Comparison of ENCODE assay signal across 24 cellular contexts in the genomic region with DNA sequence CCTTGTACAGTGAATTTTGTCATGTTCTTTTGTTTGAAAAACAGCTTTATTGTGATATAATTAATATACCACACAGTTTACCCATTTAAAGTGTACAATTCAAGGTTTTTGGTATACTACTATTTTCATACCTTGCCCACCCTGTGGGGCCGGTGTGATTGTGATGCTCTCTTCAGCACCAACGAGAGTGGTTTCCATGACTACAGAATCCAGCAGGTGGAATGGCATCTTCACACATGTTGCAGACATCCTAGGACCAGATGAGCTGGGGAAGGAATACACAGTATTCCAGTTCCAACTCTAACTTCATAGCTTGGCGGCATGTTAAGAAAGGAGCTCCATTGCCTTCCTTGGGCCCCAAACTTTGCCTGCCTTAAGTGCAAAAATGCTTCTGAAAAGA. TPM values are rescaled to one million over a fixed set of nuclear protein-coding genes. Genes with fewer than 3 reads are reported as not detected.
DNase-seq lines count a peak whose midpoint lies in the region; FAIRE-seq and TF ChIP-seq lines count a peak whose summit lies in the region.
"Had no signal": no experiment of that assay in that cellular context is flagged by ENCODE, and none has a peak within 500 bp of the region (broad histone marks: within the 10 kb centered on the region; RNA-seq: fewer than 3 reads in every experiment).

No MANE protein-coding gene starts in this region.

- no peaks in the 10 kb centered on the region for H3K4me1 ChIP-seq in HEK293 (ENCODE audit: control insufficient read depth, insufficient read depth, low read length)
- no peaks in the 10 kb centered on the region for H3K4me1 ChIP-seq in left ventricle myocardium inferior
- H3K4me1 ChIP-seq: A549; BLaER1 treated with 17β-estradiol and CSF1 and Interleukin-3, amounts not matched to agents 10 nM and 100 nM had no signal

- H3K36me3 ChIP-seq in HEK293 (ENCODE audit: control insufficient read depth in 2 of 2, insufficient read depth in 1 of 2, low read length in 2 of 2) (no peaks in the 10 kb centered on the region), left ventricle myocardium inferior (no peaks in the 10 kb centered on the region)
- H3K36me3 ChIP-seq: BLaER1 treated with 17β-estradiol and CSF1 and Interleukin-3, amounts not matched to agents 10 nM and 100 nM had no signal

- peak; percentile 13 for DNase-seq in DMS53 (lab: John Stamatoyannopoulos, UW)
- DNase-seq in DMS53 treated with DMSO at 0.1 percent for 48 hours (lab: John Stamatoyannopoulos, UW; ENCODE audit: unreplicated experiment), result no peak
- DNase-seq in NCI-H2227 (lab: John Stamatoyannopoulos, UW; ENCODE audit: unreplicated experiment), result peak; percentile 2
- DNase-seq in NCI-H2227 treated with DMSO at 0.1 percent for 48 hours (lab: John Stamatoyannopoulos, UW), result no peak
- no peak for DNase-seq in urothelium cell line (ENCODE audit: low spot score)
- DNase-seq in left ventricle myocardium inferior, result no peak
- DNase-seq: AML-193; Caco-2; Calu3; CD4-positive, alpha-beta T cell; CD8-positive, alpha-beta T cell; DMS79 treated with DMSO at 0.1 percent for 48 hours; GF-D8 had no signal

- H3K4me3 ChIP-seq in HEK293 (ENCODE audit: low read depth, low read length) (no peak overlapping the region), left ventricle myocardium inferior (no peak overlapping the region)
- H3K4me3 ChIP-seq: A549; BLaER1 treated with 17β-estradiol and CSF1 and Interleukin-3, amounts not matched to agents 10 nM and 100 nM had no signal

- H3K27ac ChIP-seq in HEK293 (ENCODE audit: extremely low read depth, low read depth, low read length), result no peak overlapping the region
- no peak overlapping the region for H3K27ac ChIP-seq in left ventricle myocardium inferior (replicated peaks)
- H3K27ac ChIP-seq: 22Rv1; A549; BLaER1 treated with 17β-estradiol and CSF1 and Interleukin-3, amounts not matched to agents 10 nM and 100 nM; C4-2B had no signal

- CTCF ChIA-PET in HEK293 (lab: Yijun Ruan, JAX), result interaction anchor here (0.9 to 1.2 kb wide), 3 partner anchors 8 to 665 kb away, joined by 3 to 6 read pairs (median 3); no protein-coding TSS in a partner anchor

- TF ChIP-seq CTCF in HEK293 (tag by site-specific recombination; IDR thresholded peaks at IDR 0.05), result no peak
- TF ChIP-seq CTCF in left ventricle myocardium inferior (IDR thresholded peaks at IDR 0.05; ENCODE audit: borderline replicate concordance), result no peak

- POLR2A ChIA-PET in HEK293 (lab: Yijun Ruan, JAX), result no interaction called here

- intact Hi-C loops in left ventricle myocardium inferior (cut with micrococcal nuclease), result no loop called here

- FAIRE-seq in urothelium cell line (lab: Jason Lieb, UNC), result peak; percentile 30
- FAIRE-seq: A549, D721Med, G401.6, GM12891, GM19239 had no signal

- H3K27me3 ChIP-seq in left ventricle myocardium inferior (ENCODE audit: low read depth), result peaks cover 43% of the 10 kb centered on the region
- H3K27me3 ChIP-seq: BLaER1 treated with 17β-estradiol and CSF1 and Interleukin-3, amounts not matched to agents 10 nM and 100 nM had no signal

- no peaks in the 10 kb centered on the region for H3K9me3 ChIP-seq in HEK293 (ENCODE audit: control insufficient read depth, insufficient read depth, low read depth, low read length)
- no peaks in the 10 kb centered on the region for H3K9me3 ChIP-seq in left ventricle myocardium inferior (replicated peaks)
- H3K9me3 ChIP-seq: A549; BLaER1 treated with 17β-estradiol and CSF1 and Interleukin-3, amounts not matched to agents 10 nM and 100 nM; Caco-2 had no signal

TF ChIP-seq in HEK293, 187 proteins besides CTCF, POLR2A, EP300 and RAD21:
- TF ChIP-seq, protein P1, sequence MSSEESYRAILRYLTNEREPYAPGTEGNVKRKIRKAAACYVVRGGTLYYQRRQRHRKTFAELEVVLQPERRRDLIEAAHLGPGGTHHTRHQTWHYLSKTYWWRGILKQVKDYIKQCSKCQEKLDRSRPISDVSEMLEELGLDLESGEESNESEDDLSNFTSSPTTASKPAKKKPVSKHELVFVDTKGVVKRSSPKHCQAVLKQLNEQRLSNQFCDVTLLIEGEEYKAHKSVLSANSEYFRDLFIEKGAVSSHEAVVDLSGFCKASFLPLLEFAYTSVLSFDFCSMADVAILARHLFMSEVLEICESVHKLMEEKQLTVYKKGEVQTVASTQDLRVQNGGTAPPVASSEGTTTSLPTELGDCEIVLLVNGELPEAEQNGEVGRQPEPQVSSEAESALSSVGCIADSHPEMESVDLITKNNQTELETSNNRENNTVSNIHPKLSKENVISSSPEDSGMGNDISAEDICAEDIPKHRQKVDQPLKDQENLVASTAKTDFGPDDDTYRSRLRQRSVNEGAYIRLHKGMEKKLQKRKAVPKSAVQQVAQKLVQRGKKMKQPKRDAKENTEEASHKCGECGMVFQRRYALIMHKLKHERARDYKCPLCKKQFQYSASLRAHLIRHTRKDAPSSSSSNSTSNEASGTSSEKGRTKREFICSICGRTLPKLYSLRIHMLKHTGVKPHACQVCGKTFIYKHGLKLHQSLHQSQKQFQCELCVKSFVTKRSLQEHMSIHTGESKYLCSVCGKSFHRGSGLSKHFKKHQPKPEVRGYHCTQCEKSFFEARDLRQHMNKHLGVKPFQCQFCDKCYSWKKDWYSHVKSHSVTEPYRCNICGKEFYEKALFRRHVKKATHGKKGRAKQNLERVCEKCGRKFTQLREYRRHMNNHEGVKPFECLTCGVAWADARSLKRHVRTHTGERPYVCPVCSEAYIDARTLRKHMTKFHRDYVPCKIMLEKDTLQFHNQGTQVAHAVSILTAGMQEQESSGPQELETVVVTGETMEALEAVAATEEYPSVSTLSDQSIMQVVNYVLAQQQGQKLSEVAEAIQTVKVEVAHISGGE (tag by site-specific recombination; conservative IDR thresholded peaks at IDR 0.05; ENCODE audit: low read depth), result no peak
- TF ChIP-seq, protein P2, sequence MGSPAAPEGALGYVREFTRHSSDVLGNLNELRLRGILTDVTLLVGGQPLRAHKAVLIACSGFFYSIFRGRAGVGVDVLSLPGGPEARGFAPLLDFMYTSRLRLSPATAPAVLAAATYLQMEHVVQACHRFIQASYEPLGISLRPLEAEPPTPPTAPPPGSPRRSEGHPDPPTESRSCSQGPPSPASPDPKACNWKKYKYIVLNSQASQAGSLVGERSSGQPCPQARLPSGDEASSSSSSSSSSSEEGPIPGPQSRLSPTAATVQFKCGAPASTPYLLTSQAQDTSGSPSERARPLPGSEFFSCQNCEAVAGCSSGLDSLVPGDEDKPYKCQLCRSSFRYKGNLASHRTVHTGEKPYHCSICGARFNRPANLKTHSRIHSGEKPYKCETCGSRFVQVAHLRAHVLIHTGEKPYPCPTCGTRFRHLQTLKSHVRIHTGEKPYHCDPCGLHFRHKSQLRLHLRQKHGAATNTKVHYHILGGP (tag by site-specific recombination; IDR thresholded peaks at IDR 0.05), result no peak
- TF ChIP-seq SCRT1 (tag by site-specific recombination; IDR thresholded peaks at IDR 0.05; ENCODE audit: borderline replicate concordance) (peak; percentile 58; the same call in 1 of the 2 replicates), ZNF521 (tag by site-specific recombination; IDR thresholded peaks at IDR 0.05) (no peak)

RNA-seq across cellular contexts. Expression of a gene that starts 7.7 kb away (rescaled TPM):
- total RNA-seq in left ventricle myocardium inferior, result not detected
- total RNA-seq: A172; B cell; Caco-2; Calu3; CD4-positive, alpha-beta T cell; CD8-positive, alpha-beta T cell had no signal

Comparison
In these comparisons a context has a peak if more than half of its experiments do, and no peak if none do; other contexts are left out.
1. DNase-seq: peak in DMS53 (single experiment) and NCI-H2227 (single experiment); none in DMS53 treated with DMSO at 0.1 percent for 48 hours (single experiment), NCI-H2227 treated with DMSO at 0.1 percent for 48 hours (single experiment), urothelium cell line (single experiment) and left ventricle myocardium inferior (single experiment).